In genomic region chr1:225919906-225920305, GRCh38 we compare ENCODE assay signal across 8 cellular contexts. TPM values are rescaled to one million over a fixed set of nuclear protein-coding genes. Genes with fewer than 3 reads are reported as not detected.
DNase-seq lines count a peak whose midpoint lies in the region; ATAC-seq and TF ChIP-seq lines count a peak whose summit lies in the region.

No MANE protein-coding gene starts in this region.

- no peak overlapping the region for H3K4me3 Mint-ChIP-seq in activated naive CD8-positive, alpha-beta T cell treated with anti-CD3 and anti-CD28 coated beads, Interleukin-2, amount 50 U/mL, for 24 hours

- DNase-seq in LNCaP clone FGC (ENCODE audit: low read depth) (peak; percentile 42), hippocampal formation (lab: John Stamatoyannopoulos, UW) (peak; percentile 81 to 83), H7 (no peak), coronary artery (ENCODE audit: low spot score) (no peak), NCI-H1048 (lab: John Stamatoyannopoulos, UW) (no peak)
- DNase-seq in activated naive CD8-positive, alpha-beta T cell treated with anti-CD3 and anti-CD28 coated beads, Interleukin-2, amount 50 U/mL, for 24 hours = no peak

- H3K36me3 ChIP-seq in H7 (replicated peaks; ENCODE audit: control insufficient read depth, insufficient read depth, low read length) = peaks cover 36% of the 10 kb centered on the region

- no peaks in the 10 kb centered on the region for H3K27me3 Mint-ChIP-seq in activated naive CD8-positive, alpha-beta T cell treated with anti-CD3 and anti-CD28 coated beads, Interleukin-2, amount 50 U/mL, for 24 hours

- TF ChIP-seq CTCF in C4-2B (conservative IDR thresholded peaks at IDR 0.05) = no peak
- TF ChIP-seq CTCF in LNCaP clone FGC (IDR thresholded peaks at IDR 0.05; ENCODE audit: control insufficient read depth, extremely low read depth, insufficient read depth) = no peak
- no peak for TF ChIP-seq CTCF in coronary artery (IDR thresholded peaks at IDR 0.05)

- no peaks in the 10 kb centered on the region for H3K27me3 ChIP-seq in H7 (ENCODE audit: control insufficient read depth, insufficient read depth, low read length)

- H3K4me3 ChIP-seq in LNCaP clone FGC (ENCODE audit: low read depth, low read length) = no peak overlapping the region
- H3K4me3 ChIP-seq in H7 (ENCODE audit: insufficient read depth, low read depth, low read length) = no peak overlapping the region
- no peak overlapping the region for H3K4me3 ChIP-seq in coronary artery

- peaks cover 54% of the 10 kb centered on the region for H3K36me3 Mint-ChIP-seq in activated naive CD8-positive, alpha-beta T cell treated with anti-CD3 and anti-CD28 coated beads, Interleukin-2, amount 50 U/mL, for 24 hours (ENCODE audit: low read depth)

- peak overlapping the region; percentile 48 for H3K27ac Mint-ChIP-seq in activated naive CD8-positive, alpha-beta T cell treated with anti-CD3 and anti-CD28 coated beads, Interleukin-2, amount 50 U/mL, for 24 hours

- ATAC-seq in activated naive CD8-positive, alpha-beta T cell treated with anti-CD3 and anti-CD28 coated beads, Interleukin-2, amount 50 U/mL, for 24 hours = no peak
- ATAC-seq in HG03378 (IDR thresholded peaks at IDR 0.05; ENCODE audit: unreplicated experiment) = no peak

- H3K9me3 Mint-ChIP-seq in activated naive CD8-positive, alpha-beta T cell treated with anti-CD3 and anti-CD28 coated beads, Interleukin-2, amount 50 U/mL, for 24 hours = no peaks in the 10 kb centered on the region

- H3K27ac ChIP-seq in C4-2B (peak overlapping the region; percentile 4; the same call in 1 of the 2 replicates), coronary artery (peak overlapping the region in 1 of 2 donors; percentile 52)

- H3K4me1 Mint-ChIP-seq in activated naive CD8-positive, alpha-beta T cell treated with anti-CD3 and anti-CD28 coated beads, Interleukin-2, amount 50 U/mL, for 24 hours = peaks cover 36% of the 10 kb centered on the region

RNA-seq across cellular contexts. Expression of gene PYCR2, which starts 4.1 kb away (rescaled TPM):
- total RNA-seq in H7 (2014; rRNA removed; shearing (Covaris generic)) = 308 and 356 TPM in 2 replicates

RNA-seq across cellular contexts. Expression of gene LEFTY2, which starts 21.1 kb away (rescaled TPM):
- total RNA-seq in H7 (2014; rRNA removed; shearing (Covaris generic)) = 971 and 2,272 TPM in 2 replicates

RNA-seq across cellular contexts. Expression of gene LEFTY1, which starts 31.0 kb away (rescaled TPM):
- total RNA-seq in H7 (2014; rRNA removed; shearing (Covaris generic)) = 2,746 and 3,860 TPM in 2 replicates

RNA-seq across cellular contexts. Expression of gene TMEM63A, which starts 37.7 kb away (rescaled TPM):
- 101 and 154 TPM in 2 replicates for total RNA-seq in H7 (2014; rRNA removed; shearing (Covaris generic))

Comparison
In these comparisons a context has a peak if more than half of its experiments do, and no peak if none do; other contexts are left out.
1. DNase-seq: peak in LNCaP clone FGC (single experiment) and hippocampal formation (2 of 2); none in activated naive CD8-positive, alpha-beta T cell treated with anti-CD3 and anti-CD28 coated beads, Interleukin-2, amount 50 U/mL, for 24 hours (single experiment), H7 (single experiment), coronary artery (single experiment) and NCI-H1048 (single experiment).